13 cellular contexts compared by ENCODE assay signal in genomic region chr1:62321438-62321837, GRCh38. TPM values are rescaled to one million over a fixed set of nuclear protein-coding genes. Genes with fewer than 3 reads are reported as not detected.
DNase-seq lines count a peak whose midpoint lies in the region; ATAC-seq, FAIRE-seq and TF ChIP-seq lines count a peak whose summit lies in the region.
"Had no signal": no experiment of that assay in that cellular context is flagged by ENCODE, and none has a peak within 500 bp of the region (broad histone marks: within the 10 kb centered on the region; RNA-seq: fewer than 3 reads in every experiment).

No MANE protein-coding gene starts in this region.

- H3K4me3 ChIP-seq in NB4 (ENCODE audit: low read depth, low read length): no peak overlapping the region
- H3K4me3 ChIP-seq in pancreas: no peak overlapping the region
- no peak overlapping the region for H3K4me3 ChIP-seq in mucosa of descending colon
- H3K4me3 ChIP-seq: ovary, upper lobe of right lung had no signal

- intact Hi-C loops in pancreas (cut with DNase I) (no loop called here), posterior cingulate gyrus (cut with DNase I) (no loop called here), mucosa of descending colon (cut with DNase I, micrococcal nuclease) (no loop called here)

- TF ChIP-seq POLR2A in NB4 (IDR thresholded peaks at IDR 0.05; ENCODE audit: extremely low read depth, insufficient read length): no peak

- ATAC-seq in pancreas: no peak
- no peak for ATAC-seq in mucosa of descending colon
- ATAC-seq: upper lobe of right lung had no signal

- no peak for FAIRE-seq in pancreas (lab: Jason Lieb, UNC)

- H3K27me3 ChIP-seq in pancreas: no peaks in the 10 kb centered on the region
- H3K27me3 ChIP-seq: ovary had no signal

- H3K4me1 ChIP-seq in pancreas (no peaks in the 10 kb centered on the region), mucosa of descending colon (ENCODE audit: low read depth) (peaks cover 9% of the 10 kb centered on the region)
- H3K4me1 ChIP-seq: upper lobe of right lung had no signal

- H3K36me3 Mint-ChIP-seq in chondrocyte (ENCODE audit: low read depth) (no peaks in the 10 kb centered on the region), nephron (ENCODE audit: low read depth) (no peaks in the 10 kb centered on the region)
- H3K36me3 Mint-ChIP-seq: immature natural killer cell had no signal

- H3K9me3 ChIP-seq in pancreas (no peaks in the 10 kb centered on the region), mucosa of descending colon (no peaks in the 10 kb centered on the region)
- H3K9me3 ChIP-seq: ovary, upper lobe of right lung had no signal

- H3K27me3 Mint-ChIP-seq in chondrocyte (ENCODE audit: low read depth) (no peaks in the 10 kb centered on the region), nephron (ENCODE audit: low read depth) (peaks cover 53% of the 10 kb centered on the region)

- TF ChIP-seq CTCF in NB4 (IDR thresholded peaks at IDR 0.05; ENCODE audit: low read depth, low read length) (no peak), chondrocyte (IDR thresholded peaks at IDR 0.05) (no peak), nephron (IDR thresholded peaks at IDR 0.05; ENCODE audit: unreplicated experiment in 3 of 3) (no peak), pancreas (IDR thresholded peaks at IDR 0.05) (no peak), mucosa of descending colon (IDR thresholded peaks at IDR 0.05) (no peak)

- H3K4me1 Mint-ChIP-seq in chondrocyte (ENCODE audit: low read depth): peaks cover 30% of the 10 kb centered on the region
- H3K4me1 Mint-ChIP-seq in nephron: peaks cover 53% of the 10 kb centered on the region
- H3K4me1 Mint-ChIP-seq: immature natural killer cell had no signal

- DNase-seq in EH (ENCODE audit: low read depth) (peak; percentile 76), NB4 (ENCODE audit: low read depth) (peak; percentile 9), chondrocyte (ENCODE audit: low spot score) (no peak), pancreas (no peak), posterior cingulate gyrus (no peak), SKM-1 treated with dmso at 0.1 percent for 144 hours (lab: John Stamatoyannopoulos, UW; ENCODE audit: unreplicated experiment) (no peak), mucosa of descending colon (no peak)
- DNase-seq: activated gamma-delta T cell, immature natural killer cell, NCI-H1417 treated with DMSO at 0.1 percent for 48 hours, ovary, upper lobe of right lung had no signal

- no peaks in the 10 kb centered on the region for H3K9me3 Mint-ChIP-seq in chondrocyte (ENCODE audit: low read depth)
- no peaks in the 10 kb centered on the region for H3K9me3 Mint-ChIP-seq in nephron
- H3K9me3 Mint-ChIP-seq: immature natural killer cell had no signal

- peak overlapping the region; percentile 68 for H3K27ac Mint-ChIP-seq in chondrocyte (ENCODE audit: unreplicated experiment)
- H3K27ac Mint-ChIP-seq in nephron: peak overlapping the region in 2 of 3 experiments; percentile 33 to 37
- H3K27ac Mint-ChIP-seq: immature natural killer cell had no signal

- H3K27ac ChIP-seq in pancreas: no peak overlapping the region
- H3K27ac ChIP-seq: ovary, upper lobe of right lung had no signal

- no peak overlapping the region for H3K4me3 Mint-ChIP-seq in chondrocyte (ENCODE audit: unreplicated experiment)
- H3K4me3 Mint-ChIP-seq in nephron: peak overlapping the region in 2 of 3 experiments; percentile 67 to 71
- H3K4me3 Mint-ChIP-seq: immature natural killer cell had no signal

- 88 to 91% methylated on average over 2 of the region's 2 CpGs for WGBS in pancreas, 2 donors

- no peaks in the 10 kb centered on the region for H3K36me3 ChIP-seq in pancreas
- H3K36me3 ChIP-seq in mucosa of descending colon (ENCODE audit: low read depth): no peaks in the 10 kb centered on the region
- H3K36me3 ChIP-seq: ovary, upper lobe of right lung had no signal

RNA-seq across cellular contexts. Expression of gene KANK4, which starts 2.2 kb away (rescaled TPM):
- total RNA-seq in chondrocyte: 1.3 to 3.4 TPM (median 1.4 TPM) in 3 replicates
- 10 to 100 TPM in 2 of 6 donors, 1 to 10 TPM in 4; 7.1 to 12.5 (median 9.1) TPM for total RNA-seq in pancreas
- polyA plus RNA-seq in pancreas: 1 to 10 TPM; 2.4 to 4.6 TPM
- total RNA-seq in mucosa of descending colon: 1 to 10 TPM; 1.6 to 2.6 (median 1.7) TPM
- polyA plus RNA-seq: immature natural killer cell had no signal

Comparison
In these comparisons a context has a peak if more than half of its experiments do, and no peak if none do; other contexts are left out.
1. DNase-seq: peak in EH (single experiment) and NB4 (single experiment); none in chondrocyte (single experiment), pancreas (0 of 6), posterior cingulate gyrus (0 of 10), SKM-1 treated with dmso at 0.1 percent for 144 hours (single experiment) and mucosa of descending colon (0 of 3).